Comparison of ENCODE assay signal across 21 cellular contexts in genomic region chr19:54021363-54021762, GRCh38. TPM values are rescaled to one million over a fixed set of nuclear protein-coding genes. Genes with fewer than 3 reads are reported as not detected.
DNase-seq lines count a peak whose midpoint lies in the region; ATAC-seq and TF ChIP-seq lines count a peak whose summit lies in the region.
"Had no signal": no experiment of that assay in that cellular context is flagged by ENCODE, and none has a peak within 500 bp of the region (broad histone marks: within the 10 kb centered on the region; RNA-seq: fewer than 3 reads in every experiment).

No MANE protein-coding gene starts in this region.

- H3K79me1 ChIP-seq in IMR-90 (ENCODE audit: low read depth in 1 of 2, low read length in 2 of 2) = no peaks in the 10 kb centered on the region
- no peaks in the 10 kb centered on the region for H3K79me1 ChIP-seq in trophoblast cell (ENCODE audit: low read length)

- H3K4me3 ChIP-seq in Caco-2 (ENCODE audit: low read depth, low read length) = no peak overlapping the region
- H3K4me3 ChIP-seq in IMR-90 (ENCODE audit: insufficient read depth, low read depth, low read length) = no peak overlapping the region
- no peak overlapping the region for H3K4me3 ChIP-seq in trophoblast cell (ENCODE audit: low read depth, low read length)
- H3K4me3 ChIP-seq in Peyer's patch = no peak overlapping the region
- H3K4me3 ChIP-seq: BLaER1 had no signal

- H3K79me2 ChIP-seq in trophoblast cell (ENCODE audit: control insufficient read depth, insufficient read depth, low read length, poor library complexity) = no peaks in the 10 kb centered on the region

- POLR2A ChIA-PET in Caco-2 (lab: Charles Lee) (no interaction called here), IMR-90 (lab: Charles Lee; ENCODE audit: unreplicated experiment) (no interaction called here)

- no peaks in the 10 kb centered on the region; the same call in 1 of the 2 replicates for H4K20me1 ChIP-seq in IMR-90 (ENCODE audit: insufficient read depth, low read length)
- H4K20me1 ChIP-seq: BLaER1 had no signal

- no peak overlapping the region for H3K4me3 Mint-ChIP-seq in Caco-2 (ENCODE audit: unreplicated experiment)
- H3K4me3 Mint-ChIP-seq in chondrocyte (ENCODE audit: unreplicated experiment) = no peak overlapping the region
- H3K4me3 Mint-ChIP-seq in activated T-cell treated with anti-CD3 and anti-CD28 coated beads, Interleukin-2, amount 50 U/mL, for 72 hours = no peak overlapping the region
- H3K4me3 Mint-ChIP-seq: CD8-positive, alpha-beta memory T cell had no signal

- H3K9me3 Mint-ChIP-seq in Caco-2 (ENCODE audit: unreplicated experiment) (peaks cover 10% of the 10 kb centered on the region), chondrocyte (ENCODE audit: low read depth) (no peaks in the 10 kb centered on the region)
- no peaks in the 10 kb centered on the region for H3K9me3 Mint-ChIP-seq in activated T-cell treated with anti-CD3 and anti-CD28 coated beads, Interleukin-2, amount 50 U/mL, for 72 hours
- H3K9me3 Mint-ChIP-seq: CD8-positive, alpha-beta memory T cell had no signal

- H3K27me3 Mint-ChIP-seq in Caco-2 (ENCODE audit: insufficient read depth, unreplicated experiment) (no peaks in the 10 kb centered on the region), chondrocyte (ENCODE audit: low read depth) (peaks cover 5% of the 10 kb centered on the region)
- peaks cover 46% of the 10 kb centered on the region for H3K27me3 Mint-ChIP-seq in activated T-cell treated with anti-CD3 and anti-CD28 coated beads, Interleukin-2, amount 50 U/mL, for 72 hours (ENCODE audit: low read depth)

- H3K4me1 ChIP-seq in Caco-2 = peaks cover 5% of the 10 kb centered on the region
- H3K4me1 ChIP-seq in IMR-90 (ENCODE audit: control insufficient read depth, insufficient read depth, low read length) = no peaks in the 10 kb centered on the region
- no peaks in the 10 kb centered on the region for H3K4me1 ChIP-seq in trophoblast cell (ENCODE audit: control insufficient read depth in 1 of 2, insufficient read depth in 2 of 2, low read length in 2 of 2)
- no peaks in the 10 kb centered on the region for H3K4me1 ChIP-seq in Peyer's patch

- no peak for TF ChIP-seq CTCF in Caco-2 (IDR thresholded peaks at IDR 0.05; ENCODE audit: insufficient read depth in 1 of 2, low read depth in 1 of 2, low read length in 1 of 2, severe bottlenecking in 1 of 2, unreplicated experiment in 1 of 2)
- TF ChIP-seq CTCF in IMR-90 (conservative IDR thresholded peaks at IDR 0.05; ENCODE audit: low read depth, low read length) = no peak
- TF ChIP-seq CTCF in chondrocyte (IDR thresholded peaks at IDR 0.05) = no peak
- TF ChIP-seq CTCF in Peyer's patch (IDR thresholded peaks at IDR 0.05) = no peak

- CTCF ChIA-PET in Caco-2 (lab: Charles Lee) (interaction anchor here (1.4 kb wide), 1 partner anchor 9 kb away, joined by 8 read pairs; no protein-coding TSS in a partner anchor), IMR-90 (lab: Yijun Ruan, JAX) (no interaction called here)

- H3K36me3 ChIP-seq in Caco-2 (ENCODE audit: control insufficient read depth, insufficient read depth, low read length) = no peaks in the 10 kb centered on the region
- no peaks in the 10 kb centered on the region for H3K36me3 ChIP-seq in IMR-90 (ENCODE audit: control insufficient read depth, insufficient read depth, low read length)
- no peaks in the 10 kb centered on the region for H3K36me3 ChIP-seq in trophoblast cell (ENCODE audit: control insufficient read depth in 1 of 2, insufficient read depth in 2 of 2, low read length in 2 of 2)
- no peaks in the 10 kb centered on the region for H3K36me3 ChIP-seq in Peyer's patch
- H3K36me3 ChIP-seq: BLaER1 had no signal

- H3K23ac ChIP-seq in IMR-90 (ENCODE audit: low read depth, low read length) (no peak overlapping the region), trophoblast cell (ENCODE audit: low read length) (no peak overlapping the region)

- H4K8ac ChIP-seq in IMR-90 (ENCODE audit: low read depth in 2 of 2, low read length in 2 of 2) (no peak overlapping the region), trophoblast cell (ENCODE audit: low read depth, low read length) (no peak overlapping the region)

- H2BK20ac ChIP-seq in IMR-90 (ENCODE audit: low read depth, low read length) = peak overlapping the region; percentile 34; the same call in 1 of the 2 replicates

- no peak overlapping the region for H2AK9ac ChIP-seq in IMR-90 (replicated peaks; ENCODE audit: low read depth, low read length, poor library complexity)

- H2BK120ac ChIP-seq in IMR-90 (ENCODE audit: low read depth, low read length) (no peak overlapping the region), trophoblast cell (ENCODE audit: insufficient read depth, low read length, poor library complexity) (no peak overlapping the region)

- WGBS in IMR-90 (ENCODE audit: extremely low coverage in 2 of 2, insufficient read length in 1 of 2), 2 experiments = 84% methylated on average over 7 of the region's 8 CpGs; no CpG with 5 or more reads in 1 of the 2 experiments
- no CpG with 5 or more reads among the region's 8 CpGs for WGBS in trophoblast cell (ENCODE audit: extremely low coverage, insufficient coverage, insufficient read length)

- H3K27ac ChIP-seq in IMR-90 (ENCODE audit: insufficient read depth, low read length) (no peak overlapping the region), trophoblast cell (ENCODE audit: low read depth, low read length) (no peak overlapping the region), Peyer's patch (no peak overlapping the region)
- H3K27ac ChIP-seq: BLaER1, KMS-11 had no signal

- H3K9me3 ChIP-seq in Caco-2 = no peaks in the 10 kb centered on the region
- peaks cover 3% of the 10 kb centered on the region; the same call in 1 of the 2 replicates for H3K9me3 ChIP-seq in IMR-90 (ENCODE audit: control insufficient read depth, insufficient read depth, low read length)
- peaks cover 2% of the 10 kb centered on the region for H3K9me3 ChIP-seq in trophoblast cell (ENCODE audit: insufficient read depth, low read depth, low read length)
- no peaks in the 10 kb centered on the region for H3K9me3 ChIP-seq in Peyer's patch

- H3K56ac ChIP-seq in IMR-90 (ENCODE audit: extremely low read depth, insufficient read depth, low read length) = no peak overlapping the region

- H3K4ac ChIP-seq in IMR-90 (ENCODE audit: low read depth, low read length) (no peak overlapping the region), trophoblast cell (ENCODE audit: low read depth, low read length) (no peak overlapping the region)

- dilution Hi-C loops in IMR-90 (cut with HindIII; ENCODE audit: low sequenced_read_pairs, unreplicated experiment) = no loop called here

- no peak overlapping the region; the same call in 1 of the 2 replicates for H4K91ac ChIP-seq in IMR-90 (ENCODE audit: insufficient read depth, low read depth, low read length)
- no peak overlapping the region for H4K91ac ChIP-seq in trophoblast cell (ENCODE audit: low read depth, low read length)

- H4K12ac ChIP-seq in trophoblast cell (ENCODE audit: low read depth, low read length) = no peak overlapping the region

- no peak for TF ChIP-seq POLR2A in IMR-90 (IDR thresholded peaks at IDR 0.05; ENCODE audit: low read depth, low read length)
- TF ChIP-seq POLR2A in Peyer's patch (IDR thresholded peaks at IDR 0.05) = no peak

- no peaks in the 10 kb centered on the region for H3K27me3 ChIP-seq in Caco-2 (replicated peaks; ENCODE audit: control insufficient read depth, insufficient read depth, low read length)
- H3K27me3 ChIP-seq in IMR-90 (ENCODE audit: control insufficient read depth, insufficient read depth, low read length) = no peaks in the 10 kb centered on the region
- H3K27me3 ChIP-seq in trophoblast cell (ENCODE audit: insufficient read depth, low read length) = no peaks in the 10 kb centered on the region
- H3K27me3 ChIP-seq in Peyer's patch = no peaks in the 10 kb centered on the region
- H3K27me3 ChIP-seq: BLaER1 had no signal

- H3K4me2 ChIP-seq in IMR-90 (ENCODE audit: low read depth, low read length) (no peak overlapping the region), trophoblast cell (ENCODE audit: low read length) (no peak overlapping the region)
- H3K4me2 ChIP-seq: BLaER1, KMS-11 had no signal

- intact Hi-C loops in Caco-2 (cut with micrococcal nuclease; ENCODE audit: unreplicated experiment) (loop anchor here (5.0 kb wide), 2 partner anchors 229 to 824 kb away; no protein-coding TSS in a partner anchor), IMR-90 (cut with micrococcal nuclease) (loop anchor here (10.0 kb wide), 1 partner anchor 827 kb away; the partner anchor contains the start of gene ZNF665)

- H2BK5ac ChIP-seq in IMR-90 (ENCODE audit: low read depth, low read length, poor library complexity, severe bottlenecking) = no peak overlapping the region
- H2BK5ac ChIP-seq in trophoblast cell (ENCODE audit: low read depth, low read length, poor library complexity) = no peak overlapping the region

- no peak for DNase-seq in Caco-2
- no peak for DNase-seq in IMR-90
- DNase-seq in chondrocyte (ENCODE audit: low spot score) = peak; percentile 29
- DNase-seq in trophoblast cell = peak; percentile 70 to 87
- DNase-seq in Peyer's patch = no peak
- no peak for DNase-seq in NCI-H524 (lab: John Stamatoyannopoulos, UW)
- DNase-seq in activated T-cell treated with anti-CD3 and anti-CD28 coated beads, Interleukin-2, amount 50 U/mL, for 72 hours = no peak
- no peak for DNase-seq in HK-2 (ENCODE audit: unreplicated experiment)
- DNase-seq: ACHN; CD8-positive, alpha-beta memory T cell; EL; NCI-H1105; NCI-H2029 treated with DMSO at 0.1 percent for 48 hours; NCI-H226; NCI-H510A treated with DMSO at 0.1 percent for 48 hours; NCI-H774; NK-92 treated with Interleukin-12 subunit alpha and Interleukin-12 subunit beta, amount 100 ng/mL, for 24 hours; Right ventricle myocardium superior had no signal

- H2BK12ac ChIP-seq in trophoblast cell (ENCODE audit: low read length) = no peak overlapping the region

- no peaks in the 10 kb centered on the region for H3K9me1 ChIP-seq in IMR-90 (ENCODE audit: insufficient read depth, low read length)

- H3K36me3 Mint-ChIP-seq in Caco-2 (ENCODE audit: insufficient read depth, unreplicated experiment) = peaks cover 5% of the 10 kb centered on the region
- H3K36me3 Mint-ChIP-seq in chondrocyte (ENCODE audit: low read depth) = no peaks in the 10 kb centered on the region
- no peaks in the 10 kb centered on the region for H3K36me3 Mint-ChIP-seq in activated T-cell treated with anti-CD3 and anti-CD28 coated beads, Interleukin-2, amount 50 U/mL, for 72 hours (ENCODE audit: insufficient read depth in 2 of 2)
- H3K36me3 Mint-ChIP-seq: CD8-positive, alpha-beta memory T cell had no signal

- H3K18ac ChIP-seq in IMR-90 (ENCODE audit: low read depth, low read length) (no peak overlapping the region), trophoblast cell (ENCODE audit: low read length) (no peak overlapping the region)

- H3K14ac ChIP-seq in IMR-90 (replicated peaks; ENCODE audit: low read depth, low read length) = no peak overlapping the region
- no peak overlapping the region for H3K14ac ChIP-seq in trophoblast cell (ENCODE audit: low read length)

- H3K27ac Mint-ChIP-seq in Caco-2 (ENCODE audit: unreplicated experiment) = peak overlapping the region; percentile 82
- H3K27ac Mint-ChIP-seq in chondrocyte (ENCODE audit: unreplicated experiment) = no peak overlapping the region
- H3K27ac Mint-ChIP-seq in activated T-cell treated with anti-CD3 and anti-CD28 coated beads, Interleukin-2, amount 50 U/mL, for 72 hours = no peak overlapping the region

- BruUV-seq in Caco-2 (replicated peaks; lab: Mats Ljungman, UMichigan) = no TSS peak
- BruUV-seq in IMR-90 (replicated peaks; lab: Mats Ljungman, UMichigan) = no TSS peak

- no peak for TF ChIP-seq RAD21 in IMR-90 (IDR thresholded peaks at IDR 0.05; ENCODE audit: low read length)

- H2AFZ ChIP-seq in IMR-90 (replicated peaks; ENCODE audit: low read length, poor library complexity) = no peak overlapping the region
- H2AFZ ChIP-seq in trophoblast cell (ENCODE audit: insufficient read depth, low read length, poor library complexity) = no peak overlapping the region

- no peak overlapping the region for H2BK15ac ChIP-seq in IMR-90 (ENCODE audit: low read depth, low read length)

- H3K4me1 Mint-ChIP-seq in Caco-2 (ENCODE audit: low read depth, unreplicated experiment) = peaks cover 6% of the 10 kb centered on the region
- no peaks in the 10 kb centered on the region for H3K4me1 Mint-ChIP-seq in chondrocyte (ENCODE audit: low read depth)
- H3K4me1 Mint-ChIP-seq in activated T-cell treated with anti-CD3 and anti-CD28 coated beads, Interleukin-2, amount 50 U/mL, for 72 hours (ENCODE audit: low read depth) = peaks cover 14% of the 10 kb centered on the region

- no peak overlapping the region for H3K9ac ChIP-seq in IMR-90 (ENCODE audit: low read depth, low read length)
- H3K9ac ChIP-seq in trophoblast cell (ENCODE audit: low read length) = no peak overlapping the region
- H3K9ac ChIP-seq: BLaER1, KMS-11 had no signal

- in situ Hi-C loops in IMR-90 (cut with MboI; ENCODE audit: low sequenced_read_pairs) = loop anchor here (10.0 kb wide), 1 partner anchor 137 kb away; the partner anchor contains the start of gene PRKCG

- no peak overlapping the region for H4K5ac ChIP-seq in IMR-90 (ENCODE audit: low read depth, low read length)

- no peak for ATAC-seq in IMR-90 (ENCODE audit: low read depth)
- no peak for ATAC-seq in activated T-cell treated with anti-CD3 and anti-CD28 coated beads, Interleukin-2, amount 50 U/mL, for 72 hours (replicated peaks in 1 of 2)

- H2AK5ac ChIP-seq in IMR-90 (ENCODE audit: low read depth, low read length) (no peak overlapping the region; the same call in 1 of the 2 replicates), trophoblast cell (ENCODE audit: low read length) (no peak overlapping the region)

RNA-seq across cellular contexts. Expression of gene CACNG6, which starts 29.9 kb away (rescaled TPM):
- 1.4 and 1.6 TPM in 2 replicates for total RNA-seq in Caco-2 (2022)
- not detected in 2 replicates for total RNA-seq in IMR-90 (2012; rRNA removed)
- polyA plus RNA-seq in IMR-90 (2012; rRNA removed) = not detected in 2 replicates
- polyA plus RNA-seq in IMR-90 (2012; cell fraction: cytosol; rRNA removed) = 0.02 and 0.03 TPM in 2 replicates
- 0.10 TPM in 1 of 2 replicates, not detected in the other for polyA plus RNA-seq in IMR-90 (2012; cell fraction: nucleus; rRNA removed; ENCODE audit: low replicate concordance)
- total RNA-seq in chondrocyte = not detected in 3 replicates
- 0.03 and 0.04 TPM in 2 replicates for polyA plus RNA-seq in trophoblast cell (2013)
- total RNA-seq in Peyer's patch = not detected
- total RNA-seq in activated T-cell treated with anti-CD3 and anti-CD28 coated beads, Interleukin-2, amount 50 U/mL, for 72 hours = not detected
- total RNA-seq: CD8-positive, alpha-beta memory T cell; HT1080; Right ventricle myocardium superior had no signal
- polyA plus RNA-seq: CD8-positive, alpha-beta memory T cell had no signal

RNA-seq across cellular contexts. Expression of gene VSTM1, which starts 42.3 kb away (rescaled TPM):
- not detected in 2 replicates for total RNA-seq in Caco-2 (2022)
- total RNA-seq in IMR-90 (2012; rRNA removed) = not detected in 2 replicates
- polyA plus RNA-seq in IMR-90 (2012; rRNA removed) = not detected in 2 replicates
- not detected in 2 replicates for polyA plus RNA-seq in IMR-90 (2012; cell fraction: cytosol; rRNA removed)
- not detected in 2 replicates for polyA plus RNA-seq in IMR-90 (2012; cell fraction: nucleus; rRNA removed; ENCODE audit: low replicate concordance)
- total RNA-seq in chondrocyte = not detected in 3 replicates
- 0.18 TPM in 1 of 2 replicates, not detected in the other for polyA plus RNA-seq in trophoblast cell (2013)
- total RNA-seq in Peyer's patch = not detected
- not detected for total RNA-seq in activated T-cell treated with anti-CD3 and anti-CD28 coated beads, Interleukin-2, amount 50 U/mL, for 72 hours
- total RNA-seq: CD8-positive, alpha-beta memory T cell; Right ventricle myocardium superior had no signal
- polyA plus RNA-seq: CD8-positive, alpha-beta memory T cell had no signal

RNA-seq across cellular contexts. Expression of gene CACNG8, which starts 58.6 kb away (rescaled TPM):
- total RNA-seq in Caco-2 (2022) (0.91 and 1.1 TPM in 2 replicates), IMR-90 (2012; rRNA removed) (not detected in 2 replicates), chondrocyte (0.05 TPM in 1 of 3 replicates, not detected in the others), Peyer's patch (not detected)
- 0.09 and 0.15 TPM in 2 replicates for polyA plus RNA-seq in IMR-90 (2012; rRNA removed)
- 0.04 and 0.08 TPM in 2 replicates for polyA plus RNA-seq in IMR-90 (2012; cell fraction: cytosol; rRNA removed)
- 0.39 and 0.54 TPM in 2 replicates for polyA plus RNA-seq in IMR-90 (2012; cell fraction: nucleus; rRNA removed; ENCODE audit: low replicate concordance)
- 0.06 and 0.10 TPM in 2 replicates for polyA plus RNA-seq in trophoblast cell (2013)
- under 1 TPM in 1 of 2 donors, not detected in 1; 0.02 TPM for total RNA-seq in activated T-cell treated with anti-CD3 and anti-CD28 coated beads, Interleukin-2, amount 50 U/mL, for 72 hours
- total RNA-seq: CD8-positive, alpha-beta memory T cell had no signal
- polyA plus RNA-seq: CD8-positive, alpha-beta memory T cell had no signal

RNA-seq across cellular contexts. Expression of gene TARM1, which starts 59.8 kb away (rescaled TPM):
- total RNA-seq in Caco-2 (2022) (not detected in 2 replicates), IMR-90 (2012; rRNA removed) (not detected in 2 replicates), chondrocyte (not detected in 3 replicates), Peyer's patch (not detected)
- not detected in 2 replicates for polyA plus RNA-seq in IMR-90 (2012; rRNA removed)
- not detected in 2 replicates for polyA plus RNA-seq in IMR-90 (2012; cell fraction: cytosol; rRNA removed)
- not detected in 2 replicates for polyA plus RNA-seq in IMR-90 (2012; cell fraction: nucleus; rRNA removed; ENCODE audit: low replicate concordance)
- not detected in 2 replicates for polyA plus RNA-seq in trophoblast cell (2013)
- not detected for total RNA-seq in activated T-cell treated with anti-CD3 and anti-CD28 coated beads, Interleukin-2, amount 50 U/mL, for 72 hours
- total RNA-seq: CD8-positive, alpha-beta memory T cell; HT1080; Right ventricle myocardium superior had no signal
- polyA plus RNA-seq: CD8-positive, alpha-beta memory T cell had no signal

Comparison
In these comparisons a context has a peak if more than half of its experiments do, and no peak if none do; other contexts are left out.
1. DNase-seq: peak in chondrocyte (single experiment) and trophoblast cell (2 of 2); none in Caco-2 (0 of 2), IMR-90 (single experiment), Peyer's patch (0 of 3), NCI-H524 (0 of 2), activated T-cell treated with anti-CD3 and anti-CD28 coated beads, Interleukin-2, amount 50 U/mL, for 72 hours (0 of 2) and HK-2 (single experiment).